7 cellular contexts compared by ENCODE assay signal in genomic region chr1:26922201-26922729, GRCh38. TPM values are rescaled to one million over a fixed set of nuclear protein-coding genes. Genes with fewer than 3 reads are reported as not detected.
DNase-seq lines count a peak whose midpoint lies in the region; ATAC-seq and TF ChIP-seq lines count a peak whose summit lies in the region.

No MANE protein-coding gene starts in this region.

- TSS peak; percentile 75 for BruUV-seq in Panc1 (replicated peaks; lab: Mats Ljungman, UMichigan)

- peaks cover 23% of the 10 kb centered on the region for H3K4me1 ChIP-seq in Panc1 (ENCODE audit: control insufficient read depth, insufficient read depth, low read length)
- H3K4me1 ChIP-seq in neutrophil (ENCODE audit: control insufficient read depth in 1 of 2, insufficient read depth in 1 of 2, low read depth in 1 of 2, low read length in 1 of 2), result peaks cover 13 to 16% of the 10 kb centered on the region in 2 experiments

- TF ChIP-seq CTCF in Panc1 (IDR thresholded peaks at IDR 0.05), result no peak
- TF ChIP-seq CTCF in epithelial cell of esophagus (IDR thresholded peaks at IDR 0.05; ENCODE audit: insufficient read depth, low read depth, low read length, missing control alignments), result no peak
- TF ChIP-seq CTCF in neutrophil (IDR thresholded peaks at IDR 0.05), result no peak

- in situ Hi-C loops in Panc1 (cut with HindIII; ENCODE audit: low pct_unique_long_range_greater_than_20kb, low sequenced_read_pairs), result no loop called here

- peaks cover 28% of the 10 kb centered on the region for H3K36me3 ChIP-seq in Panc1 (ENCODE audit: control insufficient read depth, insufficient read depth, low read length)
- H3K36me3 ChIP-seq in neutrophil, result peaks cover 12% of the 10 kb centered on the region

- intact Hi-C loops in Panc1 (cut with micrococcal nuclease; ENCODE audit: unreplicated experiment), result no loop called here

- H3K27me3 ChIP-seq in Panc1 (ENCODE audit: control insufficient read depth, insufficient read depth, low read length) (no peaks in the 10 kb centered on the region), neutrophil (no peaks in the 10 kb centered on the region)

- DNase-seq in Panc1 (ENCODE audit: low read depth, low spot score), result no peak
- peak; percentile 10 for DNase-seq in epithelial cell of esophagus (ENCODE audit: low read depth)
- DNase-seq in CD1c-positive myeloid dendritic cell (ENCODE audit: extremely low spot score), result no peak
- DNase-seq in foreskin melanocyte, result no peak

- POLR2A ChIA-PET in Panc1 (lab: Charles Lee), result interaction anchor here (0.5 to 1.0 kb wide), 2 partner anchors 18 to 32 kb away, joined by 3 to 5 read pairs; no protein-coding TSS in a partner anchor

- H3K9me3 ChIP-seq in Panc1 (ENCODE audit: control insufficient read depth, insufficient read depth, low read depth, low read length) (no peaks in the 10 kb centered on the region), neutrophil (no peaks in the 10 kb centered on the region)

- CTCF ChIA-PET in Panc1 (lab: Charles Lee), result no interaction called here

- H3K4me3 ChIP-seq in Panc1 (ENCODE audit: low read depth in 2 of 2, low read length in 2 of 2) (peak overlapping the region; percentile 82 to 87), epithelial cell of esophagus (ENCODE audit: low read length) (peak overlapping the region; percentile 78), neutrophil (ENCODE audit: low read depth in 1 of 2, low read length in 1 of 2) (peak overlapping the region; percentile 94 to 98)

- peak; percentile 6 for ATAC-seq in GM21619 (IDR thresholded peaks at IDR 0.05; ENCODE audit: unreplicated experiment)
- peak; percentile 28 for ATAC-seq in Panc1
- no peak for ATAC-seq in HG03565 (IDR thresholded peaks at IDR 0.05; ENCODE audit: unreplicated experiment)

- H3K27ac ChIP-seq in Panc1 (ENCODE audit: low read length) (peak overlapping the region; percentile 98), neutrophil (peak overlapping the region; percentile 67)

RNA-seq across cellular contexts. Expression of gene NUDC, which starts 0.7 kb away (rescaled TPM):
- total RNA-seq in Panc1 (2021; ENCODE audit: unreplicated experiment), result 161 TPM
- 340 TPM for polyA plus RNA-seq in Panc1 (2012; ENCODE audit: insufficient read length)

RNA-seq across cellular contexts. Expression of gene NR0B2, which starts 8.5 kb away (rescaled TPM):
- 5.2 TPM for total RNA-seq in Panc1 (2021; ENCODE audit: unreplicated experiment)
- polyA plus RNA-seq in Panc1 (2012; ENCODE audit: insufficient read length), result 19.3 TPM

RNA-seq across cellular contexts. Expression of gene GPATCH3, which starts 22.0 kb away (rescaled TPM):
- total RNA-seq in Panc1 (2021; ENCODE audit: unreplicated experiment), result 29.7 TPM
- 32.1 TPM for polyA plus RNA-seq in Panc1 (2012; ENCODE audit: insufficient read length)

RNA-seq across cellular contexts. Expression of gene GPN2, which starts 32.2 kb away (rescaled TPM):
- 41.9 TPM for total RNA-seq in Panc1 (2021; ENCODE audit: unreplicated experiment)
- 51.1 TPM for polyA plus RNA-seq in Panc1 (2012; ENCODE audit: insufficient read length)

RNA-seq across cellular contexts. Expression of gene KDF1, which starts 38.0 kb away (rescaled TPM):
- 3.2 TPM for total RNA-seq in Panc1 (2021; ENCODE audit: unreplicated experiment)
- 3.8 TPM for polyA plus RNA-seq in Panc1 (2012; ENCODE audit: insufficient read length)
